26 cellular contexts compared by ENCODE assay signal in genomic region chr4:8759987-8760386, GRCh38.
DNase-seq lines count a peak whose midpoint lies in the region; ATAC-seq and TF ChIP-seq lines count a peak whose summit lies in the region.
"Had no signal": no experiment of that assay in that cellular context is flagged by ENCODE, and none has a peak within 500 bp of the region (broad histone marks: within the 10 kb centered on the region; RNA-seq: fewer than 3 reads in every experiment).

No MANE protein-coding gene starts in this region.

- WGBS in iPS DF 6.9 (ENCODE audit: insufficient coverage, insufficient read length) = no CpG with 5 or more reads among the region's 19 CpGs
- 64 to 75% (median 67%) methylated on average over 19 of the region's 19 CpGs for WGBS in spleen, 5 donors

- H3K4me1 ChIP-seq in iPS DF 6.9 (ENCODE audit: control insufficient read depth, insufficient read depth, low read length) = no peaks in the 10 kb centered on the region
- no peaks in the 10 kb centered on the region for H3K4me1 ChIP-seq in spleen
- H3K4me1 ChIP-seq: upper lobe of left lung had no signal

- TF ChIP-seq CTCF in spleen (IDR thresholded peaks at IDR 0.05 in 8 of 11, conservative IDR thresholded peaks at IDR 0.05 in 3 of 11) = no peak

- DNase-seq in activated effector memory CD4-positive, alpha-beta T cell treated with anti-CD3 and anti-CD28 coated beads, Interleukin-2, amount 50 U/mL, for 16 hours = peak; percentile 24
- no peak for DNase-seq in activated effector memory CD4-positive, alpha-beta T cell treated with Interleukin-2 at 50 U/mL for 16 hours
- DNase-seq in MV-4-11 (lab: John Stamatoyannopoulos, UW) (peak; percentile 12), iPS DF 6.9 (ENCODE audit: low read depth, low spot score) (no peak), spleen (peak; percentile 44), NCI-H187 treated with DMSO at 0.1 percent for 48 hours (lab: John Stamatoyannopoulos, UW) (no peak)
- no peak for DNase-seq in activated CD8-positive, alpha-beta memory T cell treated with anti-CD3 and anti-CD28 coated beads for 24 hours
- DNase-seq: activated CD4-positive, alpha-beta T cell treated with anti-CD3 and anti-CD28 coated beads, Interleukin-2, amount 50 U/mL, for 48 hours; activated CD8-positive, alpha-beta memory T cell treated with anti-CD3 and anti-CD28 coated beads, Interleukin-2, amount 50 U/mL, for 4 hours; caudate nucleus; CD4-positive, CD25-positive, alpha-beta regulatory T cell; dermis blood vessel endothelial cell; EL; Karpas-422; NCI-H1105; NCI-H2029; NCI-H226; NCI-H82; upper lobe of left lung had no signal

- H3K9me3 ChIP-seq in iPS DF 6.9 (ENCODE audit: control insufficient read depth, insufficient read depth, low read length) (no peaks in the 10 kb centered on the region), spleen (no peaks in the 10 kb centered on the region)
- H3K9me3 ChIP-seq: upper lobe of left lung had no signal

- TF ChIP-seq POLR2A in spleen (IDR thresholded peaks at IDR 0.05) = no peak

- no peaks in the 10 kb centered on the region for H3K27me3 ChIP-seq in iPS DF 6.9 (ENCODE audit: control insufficient read depth, insufficient read depth, low read length)
- peaks cover 0 to 23% (median 0%) of the 10 kb centered on the region in 7 donors for H3K27me3 ChIP-seq in spleen (replicated peaks in 1 of 7)
- H3K27me3 ChIP-seq: upper lobe of left lung had no signal

- no peak for ATAC-seq in HG03439 (IDR thresholded peaks at IDR 0.05; ENCODE audit: unreplicated experiment)
- ATAC-seq: activated CD4-positive, CD25-positive, alpha-beta regulatory T cell treated with anti-CD3 and anti-CD28 coated beads, Interleukin-2, amount 50 U/mL, for 24 hours; HCT116; naive thymus-derived CD8-positive, alpha-beta T cell had no signal

- H3K36me3 ChIP-seq in iPS DF 6.9 (ENCODE audit: control insufficient read depth, insufficient read depth, low read length) (no peaks in the 10 kb centered on the region), spleen (no peaks in the 10 kb centered on the region)
- H3K36me3 ChIP-seq: upper lobe of left lung had no signal

- intact Hi-C loops in spleen (cut with DNase I; ENCODE audit: low total_unique reads) = no loop called here

- no peak overlapping the region for H3K27ac ChIP-seq in iPS DF 6.9 (ENCODE audit: low read length)
- no peak overlapping the region for H3K27ac ChIP-seq in spleen
- H3K27ac ChIP-seq: 22Rv1, RWPE1, SK-N-MC, upper lobe of left lung had no signal

- H3K4me3 ChIP-seq in iPS DF 6.9 (ENCODE audit: low read length) = 0 out of 2 replicates have a peak overlapping the region, but pooled peaks have one; percentile 13
- H3K4me3 ChIP-seq in spleen = no peak overlapping the region
- H3K4me3 ChIP-seq: SK-N-MC, upper lobe of left lung had no signal

Comparison
In these comparisons a context has a peak if more than half of its experiments do, and no peak if none do; other contexts are left out.
1. DNase-seq: peak in activated effector memory CD4-positive, alpha-beta T cell treated with anti-CD3 and anti-CD28 coated beads, Interleukin-2, amount 50 U/mL, for 16 hours (single experiment), MV-4-11 (single experiment) and spleen (single experiment); none in activated effector memory CD4-positive, alpha-beta T cell treated with Interleukin-2 at 50 U/mL for 16 hours (single experiment), iPS DF 6.9 (single experiment), activated CD8-positive, alpha-beta memory T cell treated with anti-CD3 and anti-CD28 coated beads for 24 hours (single experiment) and NCI-H187 treated with DMSO at 0.1 percent for 48 hours (single experiment).